Comparison of ENCODE assay signal across 1 cellular context in the genomic region with DNA sequence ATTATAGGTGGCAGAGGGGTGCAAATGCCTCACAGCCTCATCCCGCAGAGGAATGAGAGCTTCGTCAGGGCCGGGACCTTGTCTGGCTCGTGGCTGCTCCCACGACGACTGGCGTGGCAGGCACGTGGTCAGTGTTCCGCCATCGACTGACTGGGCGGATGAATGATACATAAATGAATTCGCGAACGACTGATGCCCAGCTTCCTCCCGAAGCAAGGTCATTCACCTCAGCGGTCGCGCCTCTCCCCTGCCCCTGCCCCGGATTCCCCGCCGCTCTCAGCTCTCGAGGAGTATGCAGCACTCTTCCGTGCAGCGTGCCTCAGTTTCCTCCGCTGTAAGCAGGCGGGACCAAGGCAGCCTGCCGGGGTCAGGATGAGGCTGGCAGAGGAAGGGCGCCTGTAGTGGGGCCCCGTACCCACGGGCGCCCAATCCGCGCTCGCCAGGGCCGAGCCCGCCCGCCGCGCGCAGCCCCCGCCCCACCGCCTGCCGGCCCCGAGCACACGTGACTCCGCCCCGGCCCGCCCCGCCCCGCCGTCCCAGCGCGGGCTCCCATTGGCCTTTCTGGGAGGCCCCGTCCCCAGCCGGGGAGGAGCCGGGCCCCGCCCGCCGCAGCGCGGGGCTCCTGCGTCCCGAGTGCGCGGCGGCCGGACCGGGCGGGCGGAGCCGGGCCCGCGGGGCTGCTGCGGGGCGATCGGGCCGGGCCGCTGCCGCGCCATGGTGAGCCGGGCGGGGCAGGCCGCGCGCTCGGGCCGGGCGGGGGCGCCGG.
TF ChIP-seq lines count a peak whose summit lies in the region.

A gene (plus strand): TSS at position 632 of the 766 bp plus-strand sequence. CDS start 7,605 bp downstream, outside the sequence.

TF ChIP-seq in K562, 482 proteins besides CTCF, POLR2A, EP300 and RAD21 (continued from another document):
- TF ChIP-seq, protein P1, sequence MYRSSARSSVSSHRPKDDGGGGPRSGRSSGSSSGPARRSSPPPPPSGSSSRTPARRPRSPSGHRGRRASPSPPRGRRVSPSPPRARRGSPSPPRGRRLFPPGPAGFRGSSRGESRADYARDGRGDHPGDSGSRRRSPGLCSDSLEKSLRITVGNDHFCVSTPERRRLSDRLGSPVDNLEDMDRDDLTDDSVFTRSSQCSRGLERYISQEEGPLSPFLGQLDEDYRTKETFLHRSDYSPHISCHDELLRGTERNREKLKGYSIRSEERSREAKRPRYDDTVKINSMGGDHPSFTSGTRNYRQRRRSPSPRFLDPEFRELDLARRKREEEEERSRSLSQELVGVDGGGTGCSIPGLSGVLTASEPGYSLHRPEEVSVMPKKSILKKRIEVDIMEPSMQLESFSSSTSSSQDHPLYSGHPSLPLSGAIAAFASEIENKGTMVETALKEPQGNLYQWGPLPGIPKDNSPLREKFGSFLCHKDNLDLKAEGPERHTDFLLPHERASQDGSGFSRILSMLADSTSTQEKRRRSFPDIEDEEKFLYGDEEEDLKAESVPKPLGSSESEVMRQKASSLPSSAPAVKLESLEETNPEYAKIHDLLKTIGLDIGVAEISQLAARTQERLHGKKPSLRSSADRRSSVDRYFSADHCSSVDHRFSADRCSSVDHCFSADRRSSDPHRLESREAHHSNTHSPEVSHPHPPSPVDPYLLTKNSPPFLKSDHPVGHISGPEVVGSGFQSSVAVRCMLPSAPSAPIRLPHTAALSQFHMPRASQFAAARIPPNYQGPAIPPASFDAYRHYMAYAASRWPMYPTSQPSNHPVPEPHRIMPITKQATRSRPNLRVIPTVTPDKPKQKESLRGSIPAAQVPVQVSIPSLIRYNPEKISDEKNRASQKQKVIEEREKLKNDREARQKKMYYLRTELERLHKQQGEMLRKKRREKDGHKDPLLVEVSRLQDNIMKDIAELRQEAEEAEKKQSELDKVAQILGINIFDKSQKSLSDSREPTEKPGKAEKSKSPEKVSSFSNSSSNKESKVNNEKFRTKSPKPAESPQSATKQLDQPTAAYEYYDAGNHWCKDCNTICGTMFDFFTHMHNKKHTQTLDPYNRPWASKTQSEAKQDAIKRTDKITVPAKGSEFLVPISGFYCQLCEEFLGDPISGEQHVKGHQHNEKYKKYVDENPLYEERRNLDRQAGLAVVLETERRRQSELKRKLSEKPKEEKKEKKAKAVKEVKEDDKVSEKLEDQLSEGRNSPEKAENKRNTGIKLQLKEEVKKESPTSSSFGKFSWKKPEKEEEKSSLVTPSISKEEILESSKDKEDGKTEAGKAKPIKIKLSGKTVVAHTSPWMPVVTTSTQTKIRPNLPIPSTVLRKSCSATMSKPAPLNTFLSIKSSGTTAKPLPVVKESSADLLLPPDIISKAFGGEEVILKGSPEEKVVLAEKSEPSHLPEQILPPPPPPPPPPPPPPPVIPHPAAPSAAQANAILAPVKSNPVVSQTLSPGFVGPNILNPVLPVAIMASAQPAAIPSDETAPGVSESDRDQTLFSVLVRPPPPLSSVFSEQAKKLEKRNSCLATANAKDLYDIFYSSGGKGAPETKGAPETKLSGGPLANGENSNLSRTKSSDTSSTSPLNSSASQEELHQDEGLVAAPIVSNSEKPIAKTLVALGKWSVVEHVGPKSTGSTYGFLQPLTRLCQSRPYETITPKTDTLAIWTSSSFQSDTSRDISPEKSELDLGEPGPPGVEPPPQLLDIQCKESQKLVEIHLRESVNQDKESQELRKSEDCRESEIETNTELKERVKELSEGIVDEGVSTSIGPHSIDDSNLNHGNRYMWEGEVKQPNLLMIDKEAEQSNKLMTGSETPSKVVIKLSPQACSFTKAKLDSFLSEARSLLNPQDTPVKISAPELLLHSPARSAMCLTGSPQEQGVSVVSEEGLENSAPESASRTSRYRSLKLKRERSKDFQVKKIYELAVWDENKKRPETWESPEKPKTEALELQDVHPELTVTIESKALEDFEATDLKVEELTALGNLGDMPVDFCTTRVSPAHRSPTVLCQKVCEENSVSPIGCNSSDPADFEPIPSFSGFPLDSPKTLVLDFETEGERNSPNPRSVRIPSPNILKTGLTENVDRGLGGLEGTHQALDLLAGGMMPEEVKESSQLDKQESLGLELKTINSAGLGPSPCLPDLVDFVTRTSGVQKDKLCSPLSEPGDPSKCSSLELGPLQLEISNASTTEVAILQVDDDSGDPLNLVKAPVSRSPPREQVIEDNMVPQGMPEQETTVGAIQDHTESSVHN (IDR thresholded peaks at IDR 0.05; ENCODE audit: borderline replicate concordance in 1 of 2, low read depth in 1 of 2) = no peak
- no peak for TF ChIP-seq XRCC3 (IDR thresholded peaks at IDR 0.05)
- peak; percentile 95 for TF ChIP-seq L3MBTL2 (IDR thresholded peaks at IDR 0.05)
- TF ChIP-seq ZNF766 (CRISPR knock-in tag; conservative IDR thresholded peaks at IDR 0.05) = no peak
- TF ChIP-seq, protein P2, sequence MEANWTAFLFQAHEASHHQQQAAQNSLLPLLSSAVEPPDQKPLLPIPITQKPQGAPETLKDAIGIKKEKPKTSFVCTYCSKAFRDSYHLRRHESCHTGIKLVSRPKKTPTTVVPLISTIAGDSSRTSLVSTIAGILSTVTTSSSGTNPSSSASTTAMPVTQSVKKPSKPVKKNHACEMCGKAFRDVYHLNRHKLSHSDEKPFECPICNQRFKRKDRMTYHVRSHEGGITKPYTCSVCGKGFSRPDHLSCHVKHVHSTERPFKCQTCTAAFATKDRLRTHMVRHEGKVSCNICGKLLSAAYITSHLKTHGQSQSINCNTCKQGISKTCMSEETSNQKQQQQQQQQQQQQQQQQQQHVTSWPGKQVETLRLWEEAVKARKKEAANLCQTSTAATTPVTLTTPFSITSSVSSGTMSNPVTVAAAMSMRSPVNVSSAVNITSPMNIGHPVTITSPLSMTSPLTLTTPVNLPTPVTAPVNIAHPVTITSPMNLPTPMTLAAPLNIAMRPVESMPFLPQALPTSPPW (CRISPR knock-in tag; IDR thresholded peaks at IDR 0.05) = peak; percentile 88
- TF ChIP-seq ZBTB7A (IDR thresholded peaks at IDR 0.05; ENCODE audit: borderline replicate concordance, control insufficient read depth, low read depth, low read length) = no peak
- no peak for TF ChIP-seq NCOA6 (IDR thresholded peaks at IDR 0.05)
- no peak for TF ChIP-seq SMARCA5 (IDR thresholded peaks at IDR 0.05)
